ENCODE assay signal across 14 cellular contexts in genomic region chr2:233079953-233080835, GRCh38. TPM values are rescaled to one million over a fixed set of nuclear protein-coding genes. Genes with fewer than 3 reads are reported as not detected.
DNase-seq lines count a peak whose midpoint lies in the region; ATAC-seq and TF ChIP-seq lines count a peak whose summit lies in the region.
"Had no signal": no experiment of that assay in that cellular context is flagged by ENCODE, and none has a peak within 500 bp of the region (broad histone marks: within the 10 kb centered on the region; RNA-seq: fewer than 3 reads in every experiment).

No MANE protein-coding gene starts in this region.

- H3K4me1 ChIP-seq in Panc1 (ENCODE audit: control insufficient read depth, insufficient read depth, low read length), result no peaks in the 10 kb centered on the region
- H3K4me1 ChIP-seq in colonic mucosa, result no peaks in the 10 kb centered on the region
- H3K4me1 ChIP-seq in SK-N-SH (ENCODE audit: control insufficient read depth in 1 of 2, insufficient read depth in 2 of 2, low read depth in 1 of 2, low read length in 1 of 2), result no peaks in the 10 kb centered on the region
- peaks cover 0 to 15% (median 3%) of the 10 kb centered on the region in 3 donors for H3K4me1 ChIP-seq in gastroesophageal sphincter

- DNase-seq in activated CD4-positive, CD25-positive, alpha-beta regulatory T cell (lab: John Stamatoyannopoulos, UW), result no peak
- DNase-seq in Panc1 (ENCODE audit: low read depth, low spot score) (no peak), colonic mucosa (no peak), SK-N-SH (no peak), NCI-H526 treated with DMSO at 0.1 percent for 48 hours (lab: John Stamatoyannopoulos, UW) (no peak)
- no peak for DNase-seq in stimulated activated effector memory CD8-positive, alpha-beta T cell treated with anti-CD3 and anti-CD28 coated beads, Interleukin-12 subunit alpha, Interleukin-12 subunit beta, amount 100 ng/mL, for 72 hours (ENCODE audit: low spot score in 2 of 2)
- DNase-seq: DMS153, T1000 had no signal

- peak overlapping the region; percentile 67 for H3K4me3 Mint-ChIP-seq in stimulated activated effector memory CD8-positive, alpha-beta T cell treated with anti-CD3 and anti-CD28 coated beads, Interleukin-12 subunit alpha, Interleukin-12 subunit beta, amount 100 ng/mL, for 72 hours

- peaks cover 73% of the 10 kb centered on the region for H3K4me1 Mint-ChIP-seq in stimulated activated effector memory CD8-positive, alpha-beta T cell treated with anti-CD3 and anti-CD28 coated beads, Interleukin-12 subunit alpha, Interleukin-12 subunit beta, amount 100 ng/mL, for 72 hours

- no peak for TF ChIP-seq RAD21 in SK-N-SH (IDR thresholded peaks at IDR 0.05; ENCODE audit: low read length)

- intact Hi-C loops in Panc1 (cut with micrococcal nuclease; ENCODE audit: unreplicated experiment) (no loop called here), colonic mucosa (cut with DNase I) (no loop called here)

- no peaks in the 10 kb centered on the region for H3K79me2 ChIP-seq in SK-N-SH (ENCODE audit: insufficient read depth)

- no peak overlapping the region for H3K27ac ChIP-seq in Panc1 (ENCODE audit: low read length)
- H3K27ac ChIP-seq in colonic mucosa, result peak overlapping the region; percentile 54
- H3K27ac ChIP-seq in SK-N-SH (ENCODE audit: low read depth in 2 of 2, low read length in 1 of 2), result no peak overlapping the region
- no peak overlapping the region for H3K27ac ChIP-seq in gastroesophageal sphincter

- H3K36me3 ChIP-seq in Panc1 (ENCODE audit: control insufficient read depth, insufficient read depth, low read length) (no peaks in the 10 kb centered on the region), colonic mucosa (no peaks in the 10 kb centered on the region), SK-N-SH (replicated peaks in 1 of 2; ENCODE audit: control insufficient read depth in 1 of 2, insufficient read depth in 2 of 2, low read length in 1 of 2) (no peaks in the 10 kb centered on the region), gastroesophageal sphincter (no peaks in the 10 kb centered on the region)

- no peak for TF ChIP-seq EP300 in SK-N-SH (IDR thresholded peaks at IDR 0.05; ENCODE audit: borderline replicate concordance in 1 of 2, low read depth in 1 of 2, low read length in 1 of 2)
- no peak for TF ChIP-seq EP300 in gastroesophageal sphincter (IDR thresholded peaks at IDR 0.05)

- H3K9me2 ChIP-seq in SK-N-SH, result no peaks in the 10 kb centered on the region

- peak; percentile 11 to 15 for ATAC-seq in activated CD4-positive, CD25-positive, alpha-beta regulatory T cell treated with anti-CD3 and anti-CD28 coated beads, Interleukin-2, amount 50 U/mL, for 24 hours
- ATAC-seq in Panc1 (0 out of 2 replicates have a peak, but pooled peaks have one; percentile 25), gastroesophageal sphincter (no peak)
- peak; percentile 23 for ATAC-seq in stimulated activated effector memory CD8-positive, alpha-beta T cell treated with anti-CD3 and anti-CD28 coated beads, Interleukin-12 subunit alpha, Interleukin-12 subunit beta, amount 100 ng/mL, for 72 hours

- no peak for TF ChIP-seq POLR2A in gastroesophageal sphincter (IDR thresholded peaks at IDR 0.05)

- H3F3A ChIP-seq in SK-N-SH (replicated peaks; ENCODE audit: insufficient read depth), result no peaks in the 10 kb centered on the region

- H3K27ac Mint-ChIP-seq in stimulated activated effector memory CD8-positive, alpha-beta T cell treated with anti-CD3 and anti-CD28 coated beads, Interleukin-12 subunit alpha, Interleukin-12 subunit beta, amount 100 ng/mL, for 72 hours, result peak overlapping the region; percentile 91

- H3K36me3 Mint-ChIP-seq in stimulated activated effector memory CD8-positive, alpha-beta T cell treated with anti-CD3 and anti-CD28 coated beads, Interleukin-12 subunit alpha, Interleukin-12 subunit beta, amount 100 ng/mL, for 72 hours, result peaks cover 70% of the 10 kb centered on the region

- no TSS peak for BruUV-seq in Panc1 (replicated peaks; lab: Mats Ljungman, UMichigan)

- POLR2A ChIA-PET in Panc1 (lab: Charles Lee) (interaction anchor here (0.7 kb wide), 1 partner anchor 222 kb away, joined by 3 read pairs; no protein-coding TSS in a partner anchor), SK-N-SH (lab: Yijun Ruan, JAX) (no interaction called here)

- no peaks in the 10 kb centered on the region for H3K9me3 Mint-ChIP-seq in stimulated activated effector memory CD8-positive, alpha-beta T cell treated with anti-CD3 and anti-CD28 coated beads, Interleukin-12 subunit alpha, Interleukin-12 subunit beta, amount 100 ng/mL, for 72 hours

- H3K4me2 ChIP-seq in SK-N-SH, result no peak overlapping the region

- H3K9me3 ChIP-seq in Panc1 (ENCODE audit: control insufficient read depth, insufficient read depth, low read depth, low read length), result no peaks in the 10 kb centered on the region
- H3K9me3 ChIP-seq in colonic mucosa, result no peaks in the 10 kb centered on the region
- H3K9me3 ChIP-seq in SK-N-SH, result no peaks in the 10 kb centered on the region
- H3K9me3 ChIP-seq in gastroesophageal sphincter, result no peaks in the 10 kb centered on the region

- H3K4me3 ChIP-seq in Panc1 (ENCODE audit: low read depth in 2 of 2, low read length in 2 of 2) (no peak overlapping the region), colonic mucosa (no peak overlapping the region), SK-N-SH (ENCODE audit: low read depth in 2 of 2, low read length in 1 of 2) (no peak overlapping the region), gastroesophageal sphincter (no peak overlapping the region)

- H3K27me3 ChIP-seq in Panc1 (ENCODE audit: control insufficient read depth, insufficient read depth, low read length) (no peaks in the 10 kb centered on the region), colonic mucosa (no peaks in the 10 kb centered on the region), SK-N-SH (ENCODE audit: insufficient read depth) (no peaks in the 10 kb centered on the region; the same call in 1 of the 2 replicates), gastroesophageal sphincter (no peaks in the 10 kb centered on the region)

- H3K9ac ChIP-seq in colonic mucosa (ENCODE audit: low read depth in 2 of 2, low read length in 2 of 2) (peak overlapping the region in 1 of 2 donors; percentile 3), SK-N-SH (no peak overlapping the region)

- CTCF ChIA-PET in Panc1 (lab: Charles Lee) (no interaction called here), SK-N-SH (lab: Yijun Ruan, JAX) (interaction anchor here (1.4 to 1.9 kb wide), 2 partner anchors 23 to 26 kb away, joined by 4 to 8 read pairs; no protein-coding TSS in a partner anchor)

- no peak overlapping the region for H2AFZ ChIP-seq in SK-N-SH (ENCODE audit: low read depth)

- H4K20me1 ChIP-seq in SK-N-SH (ENCODE audit: insufficient read depth), result no peaks in the 10 kb centered on the region

- in situ Hi-C loops in Panc1 (cut with HindIII; ENCODE audit: low pct_unique_long_range_greater_than_20kb, low sequenced_read_pairs), result loop anchor here (10.0 kb wide), 1 partner anchor 155 kb away; no protein-coding TSS in a partner anchor

- 69% methylated on average over 19 of the region's 20 CpGs for WGBS in SK-N-SH (ENCODE audit: low lambda C conversion rate)
- WGBS in gastroesophageal sphincter (ENCODE audit: low coverage in 1 of 2), 2 donors, result 53 to 69% methylated on average over 10 to 11 of the region's 20 CpGs

- TF ChIP-seq CTCF in Panc1 (IDR thresholded peaks at IDR 0.05) (no peak), colonic mucosa (IDR thresholded peaks at IDR 0.05) (no peak), SK-N-SH (IDR thresholded peaks at IDR 0.05) (no peak), gastroesophageal sphincter (IDR thresholded peaks at IDR 0.05) (no peak)

TF ChIP-seq in SK-N-SH, 30 proteins besides CTCF, POLR2A, EP300 and RAD21 (continues in another document):
- no peak for TF ChIP-seq TAF1 (IDR thresholded peaks at IDR 0.05; ENCODE audit: borderline replicate concordance, low read depth, low read length)
- TF ChIP-seq NFIC (IDR thresholded peaks at IDR 0.05; ENCODE audit: borderline replicate concordance), result no peak
- TF ChIP-seq PBX3 (IDR thresholded peaks at IDR 0.05), result no peak
- no peak for TF ChIP-seq FOSL2 (IDR thresholded peaks at IDR 0.05; ENCODE audit: borderline replicate concordance, low read depth)
- no peak for TF ChIP-seq CHD2 (IDR thresholded peaks at IDR 0.05; ENCODE audit: low read length, partially characterized antibody)
- no peak for TF ChIP-seq TEAD4 (IDR thresholded peaks at IDR 0.05; ENCODE audit: borderline replicate concordance, insufficient read depth)
- no peak for TF ChIP-seq USF1 (IDR thresholded peaks at IDR 0.05; ENCODE audit: borderline replicate concordance, low read depth)
- no peak for TF ChIP-seq RCOR1 (IDR thresholded peaks at IDR 0.05; ENCODE audit: low read length)
- TF ChIP-seq TCF12 (IDR thresholded peaks at IDR 0.05), result no peak
- no peak for TF ChIP-seq SMC3 (IDR thresholded peaks at IDR 0.05; ENCODE audit: low read depth, low read length)
- no peak for TF ChIP-seq GATA2 (CRISPR knock-in tag; IDR thresholded peaks at IDR 0.05)

RNA-seq across cellular contexts. Expression of gene INPP5D, which starts 20.1 kb away (rescaled TPM):
- total RNA-seq in Panc1 (2021; ENCODE audit: unreplicated experiment) (0.39 TPM), colonic mucosa (1 to 10 TPM; 6.5 to 7.1 TPM), gastroesophageal sphincter (10 to 100 TPM in 2 of 4 donors, 1 to 10 TPM in 2; 6.5 to 12.4 (median 9.3) TPM)
- 0.18 TPM for polyA plus RNA-seq in Panc1 (2012; ENCODE audit: insufficient read length)
- 0.99 and 1.3 TPM in 2 replicates for polyA plus RNA-seq in SK-N-SH (2012; rRNA removed)
- 0.79 and 1.0 TPM in 2 replicates for polyA plus RNA-seq in SK-N-SH (2012; cell fraction: cytosol; rRNA removed)
- polyA plus RNA-seq in SK-N-SH (2012; cell fraction: nucleus; rRNA removed), result 4.6 and 5.4 TPM in 2 replicates

RNA-seq across cellular contexts. Expression of gene NEU2, which starts 47.7 kb away (rescaled TPM):
- total RNA-seq in Panc1 (2021; ENCODE audit: unreplicated experiment) (not detected), colonic mucosa (not detected), gastroesophageal sphincter (not detected)
- not detected for polyA plus RNA-seq in Panc1 (2012; ENCODE audit: insufficient read length)
- polyA plus RNA-seq in SK-N-SH (2012; rRNA removed), result not detected in 2 replicates
- polyA plus RNA-seq in SK-N-SH (2012; cell fraction: cytosol; rRNA removed), result not detected in 2 replicates
- not detected in 2 replicates for polyA plus RNA-seq in SK-N-SH (2012; cell fraction: nucleus; rRNA removed)
- total RNA-seq: A172, dermis microvascular lymphatic vessel endothelial cell, lung microvascular endothelial cell, renal cortical epithelial cell had no signal
